Comparison of ENCODE assay signal across 2 cellular contexts in the genomic region with DNA sequence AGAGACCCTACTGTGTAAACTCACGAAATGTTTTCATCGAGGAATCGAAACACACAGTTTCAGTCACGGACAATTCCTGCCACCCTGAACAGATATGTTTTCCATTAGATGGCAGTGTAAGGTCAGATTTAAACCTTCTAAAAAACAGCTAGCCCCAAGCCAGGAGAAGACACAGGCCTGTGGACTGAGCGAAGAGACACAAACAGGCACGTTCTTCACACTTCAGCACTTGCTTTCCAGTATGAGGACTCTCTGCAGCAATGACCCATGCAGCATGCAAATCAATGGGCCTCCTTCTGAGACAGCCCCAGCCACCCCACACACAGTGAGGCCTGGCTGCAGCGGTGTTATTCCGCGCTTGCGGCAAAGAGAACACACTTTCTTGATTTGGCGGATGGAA.
TF ChIP-seq lines count a peak whose summit lies in the region.

No MANE protein-coding gene starts in this region.

TF ChIP-seq in HEK293, 187 proteins besides CTCF, POLR2A, EP300 and RAD21 (continued from another document):
- TF ChIP-seq ZNF791 (tag by site-specific recombination; IDR thresholded peaks at IDR 0.05) (no peak), ZNF654 (tag by site-specific recombination; IDR thresholded peaks at IDR 0.05; ENCODE audit: low read depth) (peak; percentile 32)
TF ChIP-seq in HEK293: peak in this region for 1.

TF ChIP-seq in GM12878, 131 proteins besides CTCF, POLR2A, EP300 and RAD21:
- no peak for TF ChIP-seq CUX1 (IDR thresholded peaks at IDR 0.05; ENCODE audit: insufficient replicate concordance, low read depth, low read length)
- no peak for TF ChIP-seq ETV6 (conservative IDR thresholded peaks at IDR 0.05 in 1 of 2, IDR thresholded peaks at IDR 0.05 in 1 of 2; ENCODE audit: borderline replicate concordance in 1 of 2, low read depth in 1 of 2)
- no peak for TF ChIP-seq NR2F1 (conservative IDR thresholded peaks at IDR 0.05)
- no peak for TF ChIP-seq HDGF (IDR thresholded peaks at IDR 0.05)
- TF ChIP-seq CEBPB (IDR thresholded peaks at IDR 0.05; ENCODE audit: borderline replicate concordance in 1 of 2, low read depth in 2 of 2, low read length in 2 of 2) = no peak
- no peak for TF ChIP-seq SMARCA5 (IDR thresholded peaks at IDR 0.05)
- no peak for TF ChIP-seq CBFB (IDR thresholded peaks at IDR 0.05; ENCODE audit: low read depth)
- TF ChIP-seq EZH2 (IDR thresholded peaks at IDR 0.05; ENCODE audit: borderline replicate concordance, control insufficient read depth, low read depth, low read length) = no peak
- TF ChIP-seq IRF5 (IDR thresholded peaks at IDR 0.05; ENCODE audit: borderline replicate concordance) = no peak
- TF ChIP-seq FOXM1 (IDR thresholded peaks at IDR 0.05; ENCODE audit: low read depth, low read length) = no peak
- TF ChIP-seq NR2C1 (IDR thresholded peaks at IDR 0.05) = no peak
- TF ChIP-seq TCF7 (IDR thresholded peaks at IDR 0.05; ENCODE audit: borderline replicate concordance) = no peak
- no peak for TF ChIP-seq ZBTB40 (IDR thresholded peaks at IDR 0.05; ENCODE audit: borderline replicate concordance)
- no peak for TF ChIP-seq TBL1XR1 (IDR thresholded peaks at IDR 0.05; ENCODE audit: low read depth, low read length)
- no peak for TF ChIP-seq IRF4 (IDR thresholded peaks at IDR 0.05; ENCODE audit: low read depth, low read length)
- no peak for TF ChIP-seq ZNF274 (IDR thresholded peaks at IDR 0.05; ENCODE audit: insufficient read depth, insufficient read length)
- no peak for TF ChIP-seq BRCA1 (IDR thresholded peaks at IDR 0.05; ENCODE audit: low read depth, low read length)
- TF ChIP-seq, protein P1, sequence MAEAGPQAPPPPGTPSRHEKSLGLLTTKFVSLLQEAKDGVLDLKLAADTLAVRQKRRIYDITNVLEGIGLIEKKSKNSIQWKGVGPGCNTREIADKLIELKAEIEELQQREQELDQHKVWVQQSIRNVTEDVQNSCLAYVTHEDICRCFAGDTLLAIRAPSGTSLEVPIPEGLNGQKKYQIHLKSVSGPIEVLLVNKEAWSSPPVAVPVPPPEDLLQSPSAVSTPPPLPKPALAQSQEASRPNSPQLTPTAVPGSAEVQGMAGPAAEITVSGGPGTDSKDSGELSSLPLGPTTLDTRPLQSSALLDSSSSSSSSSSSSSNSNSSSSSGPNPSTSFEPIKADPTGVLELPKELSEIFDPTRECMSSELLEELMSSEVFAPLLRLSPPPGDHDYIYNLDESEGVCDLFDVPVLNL (IDR thresholded peaks at IDR 0.05; ENCODE audit: low read depth, low read length) = no peak
- no peak for TF ChIP-seq STAT3 (IDR thresholded peaks at IDR 0.05; ENCODE audit: low read depth, low read length)
- no peak for TF ChIP-seq YBX1 (IDR thresholded peaks at IDR 0.05)
